Comparison of ENCODE assay signal across 8 cellular contexts in the genomic region with DNA sequence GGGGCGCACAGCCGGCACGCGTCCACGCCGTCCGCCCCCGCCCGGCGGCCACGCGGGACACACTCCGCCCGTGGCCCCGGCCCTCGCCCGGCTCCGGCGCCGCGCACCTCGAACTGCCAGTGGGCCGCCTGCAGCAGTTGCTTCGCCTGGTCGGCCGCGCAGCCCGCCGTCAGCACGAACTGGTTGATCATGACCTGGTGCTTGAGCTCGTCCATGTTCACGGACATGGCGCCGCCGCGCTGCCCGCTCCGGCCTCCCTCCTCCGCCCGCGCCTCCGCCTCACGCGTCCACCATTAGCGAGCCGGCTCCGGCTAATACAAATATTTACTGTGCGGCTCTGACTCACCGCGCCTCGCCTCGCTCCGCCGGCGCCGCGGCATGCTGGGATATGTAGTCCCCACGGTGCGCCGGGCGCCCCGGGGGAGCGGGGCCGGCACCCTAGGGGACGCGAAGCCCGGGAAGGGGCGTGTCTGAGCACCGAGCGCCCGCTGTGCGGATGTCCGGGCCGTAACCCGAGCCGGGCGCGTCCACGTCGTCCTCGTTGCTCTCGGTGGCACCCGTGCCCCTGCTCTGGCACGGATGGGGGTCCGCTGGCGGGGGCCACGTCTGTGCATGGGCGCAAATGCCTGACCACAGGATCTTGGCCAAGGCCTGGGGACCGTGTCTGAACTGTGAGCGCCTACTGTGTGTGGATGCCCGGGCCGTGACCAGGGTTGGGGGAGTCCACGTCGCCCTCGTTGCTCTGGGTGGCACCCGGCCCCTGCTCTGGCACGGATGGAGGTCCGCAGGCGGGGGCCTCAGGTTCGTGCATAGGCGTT. TPM values are rescaled to one million over a fixed set of nuclear protein-coding genes. Genes with fewer than 3 reads are reported as not detected.
DNase-seq lines count a peak whose midpoint lies in the region; ATAC-seq and TF ChIP-seq lines count a peak whose summit lies in the region.

Gene UBALD1 (minus strand): TSS at position 318 of the 818 bp plus-strand sequence. CDS start 91 bp downstream, at position 227.

- peaks cover 25% of the 10 kb centered on the region for H3K27me3 Mint-ChIP-seq in GM23338 (ENCODE audit: insufficient read depth, low read depth, poor library complexity)

- TF ChIP-seq CTCF in GM23338 (conservative IDR thresholded peaks at IDR 0.05; ENCODE audit: low read depth in 2 of 2), result no peak
- no peak for TF ChIP-seq CTCF in neural cell (IDR thresholded peaks at IDR 0.05; ENCODE audit: poor library complexity, severe bottlenecking)

- H3K36me3 ChIP-seq in GM23338 (ENCODE audit: insufficient read depth), result no peaks in the 10 kb centered on the region
- H3K36me3 ChIP-seq in Karpas-422 (ENCODE audit: insufficient read depth, low read length), result no peaks in the 10 kb centered on the region
- H3K36me3 ChIP-seq in neural cell (ENCODE audit: insufficient read depth, low read length), result no peaks in the 10 kb centered on the region
- peaks cover 0 to under 1% of the 10 kb centered on the region in 2 donors for H3K36me3 ChIP-seq in stomach smooth muscle (ENCODE audit: control insufficient read depth in 2 of 2, insufficient read depth in 2 of 2, low read length in 2 of 2)

- peak; percentile 22 for ATAC-seq in GM23338

- H3K9me2 ChIP-seq in GM23338 (ENCODE audit: insufficient read depth) (no peaks in the 10 kb centered on the region), Karpas-422 (replicated peaks; ENCODE audit: insufficient read depth, low read length) (no peaks in the 10 kb centered on the region), neural cell (ENCODE audit: insufficient read depth, low read length) (no peaks in the 10 kb centered on the region)

- H3K4me3 Mint-ChIP-seq in GM23338, result peak within 1 kb of the TSS; percentile 82

- peak within 1 kb of the TSS; percentile 97 for H3K27ac Mint-ChIP-seq in GM23338

- TF ChIP-seq RAD21 in neural cell (conservative IDR thresholded peaks at IDR 0.05), result no peak

- peak; percentile 75 for TF ChIP-seq EP300 in neural cell (conservative IDR thresholded peaks at IDR 0.05; ENCODE audit: poor library complexity, severe bottlenecking)

- H3K9ac ChIP-seq in Karpas-422 (ENCODE audit: low read length) (peak within 1 kb of the TSS; percentile 87), neural cell (ENCODE audit: low read length) (peak within 1 kb of the TSS; percentile 91), stomach smooth muscle (ENCODE audit: low read length in 2 of 2) (peak within 1 kb of the TSS; percentile 74 to 78)

- no peaks in the 10 kb centered on the region; the same call in 2 of the 3 replicates for H3K9me3 Mint-ChIP-seq in GM23338

- H3K9me3 ChIP-seq in Karpas-422 (ENCODE audit: low read length) (no peaks in the 10 kb centered on the region), neural cell (ENCODE audit: low read length) (no peaks in the 10 kb centered on the region), stomach smooth muscle (ENCODE audit: control insufficient read depth in 2 of 2, low read length in 2 of 2) (no peaks in the 10 kb centered on the region)

- H3K4me1 Mint-ChIP-seq in GM23338, result peaks cover 42% of the 10 kb centered on the region

- peaks cover 7% of the 10 kb centered on the region for H4K20me1 ChIP-seq in GM23338 (replicated peaks; ENCODE audit: insufficient read depth)
- peaks cover 38% of the 10 kb centered on the region; the same call in 1 of the 2 replicates for H4K20me1 ChIP-seq in Karpas-422 (ENCODE audit: insufficient read depth, low read depth, low read length)
- peaks cover 6% of the 10 kb centered on the region for H4K20me1 ChIP-seq in neural cell (ENCODE audit: insufficient read depth)

- H3K27ac ChIP-seq in GM23338 (ENCODE audit: low read depth) (peak within 1 kb of the TSS; percentile 92), Karpas-422 (ENCODE audit: low read length) (peak within 1 kb of the TSS; percentile 75), neural cell (ENCODE audit: low read length) (peak within 1 kb of the TSS; percentile 93), stomach smooth muscle (ENCODE audit: low read length) (peak within 1 kb of the TSS; percentile 92)

- H3K4me2 ChIP-seq in GM23338 (peak within 1 kb of the TSS; percentile 93), Karpas-422 (ENCODE audit: low read depth, low read length, poor library complexity, severe bottlenecking) (peak within 1 kb of the TSS; percentile 80), neural cell (ENCODE audit: low read length) (peak within 1 kb of the TSS; percentile 91)

- H2AFZ ChIP-seq in GM23338 (0 out of 2 replicates have a peak within 1 kb of the TSS, but pooled peaks have one; percentile 76), Karpas-422 (ENCODE audit: low read length) (no peak within 1 kb of the TSS), neural cell (ENCODE audit: low read depth, low read length) (peak within 1 kb of the TSS; percentile 51)

- H3K36me3 Mint-ChIP-seq in GM23338 (ENCODE audit: low read depth), result no peaks in the 10 kb centered on the region

- H3F3A ChIP-seq in GM23338 (replicated peaks; ENCODE audit: low read depth) (peaks cover 42% of the 10 kb centered on the region), neural cell (ENCODE audit: insufficient read depth, low read length, poor library complexity, severe bottlenecking) (no peaks in the 10 kb centered on the region)

- H3K79me2 ChIP-seq in GM23338 (replicated peaks; ENCODE audit: insufficient read depth) (peaks cover 42% of the 10 kb centered on the region), Karpas-422 (ENCODE audit: low read length) (peaks cover 37% of the 10 kb centered on the region), neural cell (replicated peaks; ENCODE audit: insufficient read depth, low read length) (peaks cover 13% of the 10 kb centered on the region)

- H3K27me3 ChIP-seq in GM23338 (ENCODE audit: insufficient read depth) (no peaks in the 10 kb centered on the region), Karpas-422 (ENCODE audit: low read length) (no peaks in the 10 kb centered on the region), neural cell (ENCODE audit: insufficient read depth, low read depth, low read length) (no peaks in the 10 kb centered on the region), stomach smooth muscle (ENCODE audit: control insufficient read depth in 1 of 2, insufficient read depth in 2 of 2, low read length in 2 of 2) (no peaks in the 10 kb centered on the region)

- H3K4me3 ChIP-seq in GM23338 (peak within 1 kb of the TSS; percentile 86), Karpas-422 (ENCODE audit: low read length) (peak within 1 kb of the TSS; percentile 93), neural cell (ENCODE audit: low read length) (peak within 1 kb of the TSS; percentile 90), stomach smooth muscle (ENCODE audit: low read length in 2 of 2) (peak within 1 kb of the TSS; percentile 87 to 91)

- H3K4me1 ChIP-seq in GM23338 (ENCODE audit: insufficient read depth) (peaks cover 46% of the 10 kb centered on the region), Karpas-422 (ENCODE audit: low read length) (peaks cover 41% of the 10 kb centered on the region), stomach smooth muscle (ENCODE audit: control insufficient read depth, insufficient read depth, low read length) (peaks cover 65% of the 10 kb centered on the region)

- peak; percentile 86 for DNase-seq in ELF-1 (ENCODE audit: low read depth, low spot score)
- peak; percentile 90 for DNase-seq in GM23338 (ENCODE audit: low spot score)
- peak; percentile 96 for DNase-seq in Karpas-422
- DNase-seq in SHP77 treated with DMSO at 0.1 percent for 48 hours (lab: John Stamatoyannopoulos, UW), result peak; percentile 70
- peak; percentile 68 for DNase-seq in activated effector memory CD4-positive, alpha-beta T cell treated with Interleukin-2 at 50 U/mL for 16 hours
- DNase-seq in fibroblast of the conjunctiva (ENCODE audit: low read depth), result peak; percentile 67

TF ChIP-seq in neural cell, 6 proteins besides CTCF, POLR2A, EP300 and RAD21:
- TF ChIP-seq SMC3 (conservative IDR thresholded peaks at IDR 0.05; ENCODE audit: poor library complexity) (no peak), MXI1 (conservative IDR thresholded peaks at IDR 0.05; ENCODE audit: poor library complexity, severe bottlenecking) (peak; percentile 26), TAF1 (IDR thresholded peaks at IDR 0.05; ENCODE audit: low read depth) (peak; percentile 69), POLR2AphosphoS5 (IDR thresholded peaks at IDR 0.05) (peak; percentile 96), EZH2 (IDR thresholded peaks at IDR 0.05; ENCODE audit: borderline replicate concordance, insufficient read depth, low read length, poor library complexity, severe bottlenecking) (no peak)
- TF ChIP-seq, protein P1, sequence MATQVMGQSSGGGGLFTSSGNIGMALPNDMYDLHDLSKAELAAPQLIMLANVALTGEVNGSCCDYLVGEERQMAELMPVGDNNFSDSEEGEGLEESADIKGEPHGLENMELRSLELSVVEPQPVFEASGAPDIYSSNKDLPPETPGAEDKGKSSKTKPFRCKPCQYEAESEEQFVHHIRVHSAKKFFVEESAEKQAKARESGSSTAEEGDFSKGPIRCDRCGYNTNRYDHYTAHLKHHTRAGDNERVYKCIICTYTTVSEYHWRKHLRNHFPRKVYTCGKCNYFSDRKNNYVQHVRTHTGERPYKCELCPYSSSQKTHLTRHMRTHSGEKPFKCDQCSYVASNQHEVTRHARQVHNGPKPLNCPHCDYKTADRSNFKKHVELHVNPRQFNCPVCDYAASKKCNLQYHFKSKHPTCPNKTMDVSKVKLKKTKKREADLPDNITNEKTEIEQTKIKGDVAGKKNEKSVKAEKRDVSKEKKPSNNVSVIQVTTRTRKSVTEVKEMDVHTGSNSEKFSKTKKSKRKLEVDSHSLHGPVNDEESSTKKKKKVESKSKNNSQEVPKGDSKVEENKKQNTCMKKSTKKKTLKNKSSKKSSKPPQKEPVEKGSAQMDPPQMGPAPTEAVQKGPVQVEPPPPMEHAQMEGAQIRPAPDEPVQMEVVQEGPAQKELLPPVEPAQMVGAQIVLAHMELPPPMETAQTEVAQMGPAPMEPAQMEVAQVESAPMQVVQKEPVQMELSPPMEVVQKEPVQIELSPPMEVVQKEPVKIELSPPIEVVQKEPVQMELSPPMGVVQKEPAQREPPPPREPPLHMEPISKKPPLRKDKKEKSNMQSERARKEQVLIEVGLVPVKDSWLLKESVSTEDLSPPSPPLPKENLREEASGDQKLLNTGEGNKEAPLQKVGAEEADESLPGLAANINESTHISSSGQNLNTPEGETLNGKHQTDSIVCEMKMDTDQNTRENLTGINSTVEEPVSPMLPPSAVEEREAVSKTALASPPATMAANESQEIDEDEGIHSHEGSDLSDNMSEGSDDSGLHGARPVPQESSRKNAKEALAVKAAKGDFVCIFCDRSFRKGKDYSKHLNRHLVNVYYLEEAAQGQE (IDR thresholded peaks at IDR 0.05; ENCODE audit: borderline replicate concordance), result peak; percentile 49

RNA-seq across cellular contexts. Expression of gene UBALD1, which starts in this region (rescaled TPM):
- total RNA-seq in GM23338 (2014; rRNA removed; shearing (Covaris generic)), result 32.2 and 32.8 TPM in 2 replicates
- polyA plus RNA-seq in GM23338 (2016; fragmentation: Nextera tagmentation; extraction: Ambion mirVana) (20.7 and 23.9 TPM in 2 replicates), neural cell (3.3 and 4.1 TPM in 2 replicates)
- 10.0 and 30.6 TPM in 2 replicates for total RNA-seq in Karpas-422 (2014; rRNA removed; shearing (Covaris generic); ENCODE audit: low replicate concordance)
- 8.8 and 18.5 TPM in 2 replicates for polyA minus RNA-seq in neural cell

Comparison
In these comparisons a context has a peak if more than half of its experiments do, and no peak if none do; other contexts are left out.
1. Peak in every context shown above with its lines: DNase-seq, ATAC-seq, H3K4me3 ChIP-seq and H3K27ac ChIP-seq.